ENCODE assay signal across 25 cellular contexts in genomic region chr3:2597615-2598014, GRCh38.
"Had no signal": no experiment of that assay in that cellular context is flagged by ENCODE, and none has a peak within 500 bp of the region (broad histone marks: within the 10 kb centered on the region; RNA-seq: fewer than 3 reads in every experiment).

No MANE protein-coding gene starts in this region.

- H3K9me3 ChIP-seq: left ventricle myocardium inferior, ovary, prostate gland, stomach, testis, thyroid gland, upper lobe of right lung had no signal

- DNase-seq: hippocampal formation; kidney glomerular epithelial cell; left cardiac atrium; left ventricle myocardium inferior; mesendoderm; naive thymus-derived CD4-positive, alpha-beta T cell; ovary; retina; right cardiac atrium; stimulated activated CD4-positive, alpha-beta T cell treated with anti-CD3 and anti-CD28 coated beads, Interleukin-12 subunit alpha, Interleukin-12 subunit beta, amount 100 ng/mL, for 4 hours; stimulated activated CD4-positive, alpha-beta T cell treated with anti-CD3 and anti-CD28 coated beads, Interleukin-15, amount 100 ng/mL, for 24 hours; stimulated activated CD4-positive, alpha-beta T cell treated with anti-CD3 and anti-CD28 coated beads, Interleukin-2, amount 100 ng/mL, for 24 hours; stimulated activated CD4-positive, alpha-beta T cell treated with anti-CD3 and anti-CD28 coated beads, Interleukin-4, amount 100 ng/mL, for 1 hour; stimulated activated naive B cell treated with anti-CD40 and anti-IgM and Interleukin-4, amounts not matched to agents 10 μg/mL and 1 μg/mL and 100 μg/mL, for 72 hours; stimulated activated naive CD8-positive, alpha-beta T cell treated with anti-CD3 and anti-CD28 coated beads, Interleukin-15, Interleukin-2, amounts not matched to agents 100 U/mL and 50 U/mL, for 24 hours; stomach; testis; thyroid gland; trophoblast cell; upper lobe of right lung had no signal

- H3K4me1 ChIP-seq: left ventricle myocardium inferior, prostate gland, stomach, testis, thyroid gland, upper lobe of right lung had no signal

- H3K27me3 ChIP-seq: ovary, stomach, testis, thyroid gland, upper lobe of right lung had no signal

- H3K27ac ChIP-seq: left ventricle myocardium inferior, ovary, prostate gland, skin epidermis, stomach, testis, thyroid gland, upper lobe of right lung had no signal

- H3K36me3 ChIP-seq: left ventricle myocardium inferior, ovary, prostate gland, stomach, thyroid gland, upper lobe of right lung had no signal

- ATAC-seq: left cardiac atrium; naive thymus-derived CD4-positive, alpha-beta T cell; natural killer cell treated with Interleukin-12 subunit alpha and Interleukin-12 subunit beta and Interleukin-15 and Interleukin-18, amount 100 ng/mL, for 72 hours; right cardiac atrium; sciatic nerve; stimulated activated naive B cell treated with anti-CD40 and anti-IgM and Interleukin-4, amounts not matched to agents 10 μg/mL and 1 μg/mL and 100 μg/mL, for 72 hours; stimulated activated naive CD8-positive, alpha-beta T cell treated with anti-CD3 and anti-CD28 coated beads, Interleukin-15, Interleukin-2, amounts not matched to agents 100 U/mL and 50 U/mL, for 24 hours; upper lobe of right lung had no signal

- H3K4me3 ChIP-seq: left ventricle myocardium inferior, lung, ovary, prostate gland, skin epidermis, stomach, testis, thyroid gland, upper lobe of right lung had no signal
